7 cellular contexts compared by ENCODE assay signal in the genomic region with DNA sequence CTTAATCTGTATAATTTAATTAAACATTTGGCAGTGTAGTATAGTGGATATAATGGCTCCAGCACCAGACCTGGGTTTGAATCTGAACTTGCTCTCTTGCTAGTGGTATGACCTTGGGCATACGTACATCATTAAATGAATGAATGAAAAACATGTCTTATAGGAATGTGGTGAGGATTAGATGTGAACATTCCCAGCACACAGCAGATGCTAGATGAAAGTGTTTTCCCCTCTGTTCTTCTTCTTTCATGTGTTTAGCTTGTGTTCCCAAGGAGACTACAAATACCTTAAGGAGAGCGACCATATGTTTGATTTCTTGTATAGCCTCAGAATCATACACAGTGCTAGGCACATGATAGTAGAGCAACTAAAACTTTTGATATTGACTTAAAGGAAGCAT. TPM values are rescaled to one million over a fixed set of nuclear protein-coding genes. Genes with fewer than 3 reads are reported as not detected.
"Had no signal": no experiment of that assay in that cellular context is flagged by ENCODE, and none has a peak within 500 bp of the region (broad histone marks: within the 10 kb centered on the region; RNA-seq: fewer than 3 reads in every experiment).

No MANE protein-coding gene starts in this region.

- DNase-seq: IMR-90 had no signal

- H3K4me3 ChIP-seq: K562 had no signal

- ATAC-seq: HepG2, K562 had no signal

- H3K27ac ChIP-seq: HL-60 had no signal

RNA-seq across cellular contexts. Expression of gene CT47B1, which starts 56.5 kb away (rescaled TPM):
- total RNA-seq: HepG2, HT-29, HT1080, IMR-90 had no signal
- polyA plus RNA-seq: HepG2, IgD-negative memory B cell, IMR-90 had no signal
